19 cellular contexts compared by ENCODE assay signal in genomic region chr2:99342536-99342935, GRCh38. TPM values are rescaled to one million over a fixed set of nuclear protein-coding genes. Genes with fewer than 3 reads are reported as not detected.
"Had no signal": no experiment of that assay in that cellular context is flagged by ENCODE, and none has a peak within 500 bp of the region (broad histone marks: within the 10 kb centered on the region; RNA-seq: fewer than 3 reads in every experiment).

No MANE protein-coding gene starts in this region.

- H3K36me3 Mint-ChIP-seq: naive B cell, type B pancreatic cell had no signal

- H3K4me3 Mint-ChIP-seq: stimulated activated naive B cell treated with anti-CD40 and anti-IgM and Interleukin-4, amounts not matched to agents 10 μg/mL and 1 μg/mL and 100 μg/mL, for 72 hours; type B pancreatic cell had no signal

- H3K9me3 Mint-ChIP-seq: naive B cell; stimulated activated naive B cell treated with anti-CD40 and anti-IgM and Interleukin-4, amounts not matched to agents 10 μg/mL and 1 μg/mL and 100 μg/mL, for 72 hours; type B pancreatic cell had no signal

- H3K27me3 ChIP-seq: heart left ventricle, neutrophil, spleen had no signal

- DNase-seq: effector memory CD4-positive, alpha-beta T cell; heart left ventricle; hippocampal formation; left colon; left ventricle myocardium superior; mesendoderm; naive B cell; psoas muscle; retina; spleen; stimulated activated CD4-positive, alpha-beta T cell treated with anti-CD3 and anti-CD28 coated beads, Interleukin-15, amount 100 ng/mL, for 24 hours; stimulated activated CD4-positive, alpha-beta T cell treated with anti-CD3 and anti-CD28 coated beads, Interleukin-1b, Interleukin-23, amount 100 ng/mL, for 48 hours; stimulated activated CD4-positive, alpha-beta T cell treated with anti-CD3 and anti-CD28 coated beads, Interleukin-4, amount 100 ng/mL, for 24 hours; stimulated activated naive B cell treated with anti-CD40 and anti-IgM and Interleukin-4, amounts not matched to agents 10 μg/mL and 1 μg/mL and 100 μg/mL, for 72 hours had no signal

- H3K9me3 ChIP-seq: heart left ventricle, neutrophil, psoas muscle, spleen had no signal

- ATAC-seq: esophagus mucosa; heart left ventricle; left colon; left ventricle myocardium superior; psoas muscle; sciatic nerve; stimulated activated naive B cell treated with anti-CD40 and anti-IgM and Interleukin-4, amounts not matched to agents 10 μg/mL and 1 μg/mL and 100 μg/mL, for 72 hours had no signal

- H3K27ac Mint-ChIP-seq: stimulated activated naive B cell treated with anti-CD40 and anti-IgM and Interleukin-4, amounts not matched to agents 10 μg/mL and 1 μg/mL and 100 μg/mL, for 72 hours; type B pancreatic cell had no signal

- H3K27me3 Mint-ChIP-seq: naive B cell; stimulated activated naive B cell treated with anti-CD40 and anti-IgM and Interleukin-4, amounts not matched to agents 10 μg/mL and 1 μg/mL and 100 μg/mL, for 72 hours; type B pancreatic cell had no signal

- H3K27ac ChIP-seq: heart left ventricle, neutrophil, psoas muscle, spleen had no signal

RNA-seq across cellular contexts. Expression of gene LYG1, which starts 41.5 kb away (rescaled TPM):
- total RNA-seq: glomerular endothelial cell had no signal
